21 cellular contexts compared by ENCODE assay signal in the genomic region with DNA sequence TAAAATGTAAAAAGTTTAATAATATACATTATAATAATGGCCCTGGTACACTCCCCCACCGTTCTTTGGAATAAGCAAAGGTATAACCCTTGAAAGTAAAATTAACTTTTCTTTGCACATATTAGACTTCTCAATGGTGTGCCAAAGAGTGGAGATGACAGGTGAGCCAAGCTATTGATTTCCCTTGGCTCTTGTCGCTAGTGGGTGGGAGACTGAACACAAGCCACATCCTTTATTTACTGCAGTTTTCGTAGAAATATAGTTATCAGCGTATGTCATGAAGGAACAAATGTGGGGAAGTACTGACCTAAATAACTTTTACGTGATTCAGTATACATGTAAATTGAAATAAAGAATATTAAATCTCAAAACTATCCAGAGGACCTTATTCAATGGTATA.
A peak's percentile ranks its signal among the peaks of the same experiment; 100 is the strongest.
DNase-seq lines count a peak whose midpoint lies in the region; ATAC-seq and TF ChIP-seq lines count a peak whose summit lies in the region.
"Had no signal": no experiment of that assay in that cellular context is flagged by ENCODE, and none has a peak within 500 bp of the region (broad histone marks: within the 10 kb centered on the region; RNA-seq: fewer than 3 reads in every experiment).

No MANE protein-coding gene starts in this region.

- H3K27ac Mint-ChIP-seq in activated T-cell treated with anti-CD3 and anti-CD28 coated beads, Interleukin-2, amount 50 U/mL, for 72 hours = peak overlapping the region; percentile 44
- peak overlapping the region; percentile 79 for H3K27ac Mint-ChIP-seq in activated T-helper 17 cell treated with anti-CD3 and anti-CD28 coated beads, Interleukin-2, amount 50 U/mL, for 72 hours
- H3K27ac Mint-ChIP-seq in HFFc6 = no peak overlapping the region
- H3K27ac Mint-ChIP-seq: dendritic cell treated with granulocyte-macrophage colony-stimulating factor and Interleukin-4, amounts not matched to agents 40 ng/mL and 50 ng/mL, for 4 days; nephron progenitor cell had no signal

- H3K27ac ChIP-seq in psoas muscle (peak overlapping the region; percentile 62), ovary (no peak overlapping the region)
- H3K27ac ChIP-seq: esophagus squamous epithelium, lower lobe of right lung, PC-9 had no signal

- no peaks in the 10 kb centered on the region for H3K27me3 Mint-ChIP-seq in activated T-cell treated with anti-CD3 and anti-CD28 coated beads, Interleukin-2, amount 50 U/mL, for 72 hours (ENCODE audit: low read depth)
- no peaks in the 10 kb centered on the region for H3K27me3 Mint-ChIP-seq in activated T-helper 17 cell treated with anti-CD3 and anti-CD28 coated beads, Interleukin-2, amount 50 U/mL, for 72 hours
- H3K27me3 Mint-ChIP-seq in HFFc6 (ENCODE audit: insufficient read depth) = no peaks in the 10 kb centered on the region
- H3K27me3 Mint-ChIP-seq: dendritic cell treated with granulocyte-macrophage colony-stimulating factor and Interleukin-4, amounts not matched to agents 40 ng/mL and 50 ng/mL, for 4 days had no signal

- H3K4me1 ChIP-seq in psoas muscle (peaks cover 49% of the 10 kb centered on the region), ovary (ENCODE audit: insufficient read depth) (no peaks in the 10 kb centered on the region)

- peaks cover 3% of the 10 kb centered on the region in 2 donors for H3K9me3 Mint-ChIP-seq in activated T-cell treated with anti-CD3 and anti-CD28 coated beads, Interleukin-2, amount 50 U/mL, for 72 hours
- peaks cover 5% of the 10 kb centered on the region for H3K9me3 Mint-ChIP-seq in activated T-helper 17 cell treated with anti-CD3 and anti-CD28 coated beads, Interleukin-2, amount 50 U/mL, for 72 hours
- H3K9me3 Mint-ChIP-seq in HFFc6 = no peaks in the 10 kb centered on the region
- H3K9me3 Mint-ChIP-seq: dendritic cell treated with granulocyte-macrophage colony-stimulating factor and Interleukin-4, amounts not matched to agents 40 ng/mL and 50 ng/mL, for 4 days; nephron progenitor cell had no signal

- intact Hi-C loops in psoas muscle (cut with DNase I) (no loop called here), ovary (cut with DNase I) (loop anchor here in 1 of 4 donors (10.0 kb wide), 1 partner anchor 97 kb away; no protein-coding TSS in a partner anchor)

- WGBS in psoas muscle, 3 donors = 82 to 97% (median 84%) methylated on average over 5 of the region's 5 CpGs
- 91 to 97% (median 93%) methylated on average over 5 of the region's 5 CpGs for WGBS in ovary, 3 donors

- TF ChIP-seq CTCF in psoas muscle (IDR thresholded peaks at IDR 0.05) (no peak), ovary (IDR thresholded peaks at IDR 0.05) (no peak), HFFc6 (IDR thresholded peaks at IDR 0.05) (no peak)

- H3K4me3 ChIP-seq in psoas muscle (no peak overlapping the region), ovary (no peak overlapping the region)
- H3K4me3 ChIP-seq: esophagus squamous epithelium, lower lobe of right lung, PC-9 had no signal

- peak overlapping the region in 1 of 2 donors; percentile 34 for H3K4me3 Mint-ChIP-seq in activated T-cell treated with anti-CD3 and anti-CD28 coated beads, Interleukin-2, amount 50 U/mL, for 72 hours
- H3K4me3 Mint-ChIP-seq in activated T-helper 17 cell treated with anti-CD3 and anti-CD28 coated beads, Interleukin-2, amount 50 U/mL, for 72 hours = peak overlapping the region; percentile 55
- no peak overlapping the region for H3K4me3 Mint-ChIP-seq in HFFc6
- H3K4me3 Mint-ChIP-seq: dendritic cell treated with granulocyte-macrophage colony-stimulating factor and Interleukin-4, amounts not matched to agents 40 ng/mL and 50 ng/mL, for 4 days; nephron progenitor cell had no signal

- no peaks in the 10 kb centered on the region for H3K27me3 ChIP-seq in psoas muscle (ENCODE audit: insufficient read depth in 3 of 3, low read length in 2 of 3)
- H3K27me3 ChIP-seq in ovary = no peaks in the 10 kb centered on the region
- H3K27me3 ChIP-seq: esophagus squamous epithelium had no signal

- H3K9me3 ChIP-seq in psoas muscle (no peaks in the 10 kb centered on the region), ovary (no peaks in the 10 kb centered on the region)
- H3K9me3 ChIP-seq: esophagus squamous epithelium, lower lobe of right lung had no signal

- no peak for TF ChIP-seq POLR2A in ovary (IDR thresholded peaks at IDR 0.05)

- H3K36me3 Mint-ChIP-seq in activated T-cell treated with anti-CD3 and anti-CD28 coated beads, Interleukin-2, amount 50 U/mL, for 72 hours (ENCODE audit: insufficient read depth in 2 of 2) = peaks cover 0 to 3% of the 10 kb centered on the region in 2 donors
- H3K36me3 Mint-ChIP-seq in activated T-helper 17 cell treated with anti-CD3 and anti-CD28 coated beads, Interleukin-2, amount 50 U/mL, for 72 hours (ENCODE audit: low read depth) = no peaks in the 10 kb centered on the region
- no peaks in the 10 kb centered on the region for H3K36me3 Mint-ChIP-seq in HFFc6 (ENCODE audit: low read depth)

- no peak for TF ChIP-seq EP300 in ovary (IDR thresholded peaks at IDR 0.05)

- H3K36me3 ChIP-seq in psoas muscle (ENCODE audit: insufficient read depth in 1 of 2, low read depth in 1 of 2) (no peaks in the 10 kb centered on the region), ovary (no peaks in the 10 kb centered on the region)
- H3K36me3 ChIP-seq: esophagus squamous epithelium, lower lobe of right lung had no signal

- H3K4me1 Mint-ChIP-seq in activated T-cell treated with anti-CD3 and anti-CD28 coated beads, Interleukin-2, amount 50 U/mL, for 72 hours (ENCODE audit: low read depth) = peaks cover 47% of the 10 kb centered on the region
- peaks cover 29% of the 10 kb centered on the region for H3K4me1 Mint-ChIP-seq in activated T-helper 17 cell treated with anti-CD3 and anti-CD28 coated beads, Interleukin-2, amount 50 U/mL, for 72 hours
- H3K4me1 Mint-ChIP-seq in HFFc6 (ENCODE audit: low read depth) = peaks cover 12% of the 10 kb centered on the region

- no peak for ATAC-seq in activated T-cell treated with anti-CD3 and anti-CD28 coated beads, Interleukin-2, amount 50 U/mL, for 72 hours (replicated peaks in 1 of 2)
- peak; percentile 42 for ATAC-seq in activated T-helper 17 cell treated with anti-CD3 and anti-CD28 coated beads, Interleukin-2, amount 50 U/mL, for 72 hours (replicated peaks)
- ATAC-seq in psoas muscle = no peak
- ATAC-seq: lower lobe of right lung, Right ventricle myocardium inferior had no signal

- DNase-seq in activated T-cell treated with anti-CD3 and anti-CD28 coated beads, Interleukin-2, amount 50 U/mL, for 72 hours = no peak
- no peak for DNase-seq in activated T-cell treated with anti-CD3 and anti-CD28 coated beads, Interleukin-2, amount 50 U/mL, for 1 hour
- peak; percentile 35 for DNase-seq in OCI-M1 (lab: John Stamatoyannopoulos, UW)
- DNase-seq in psoas muscle = no peak
- no peak for DNase-seq in ovary
- no peak for DNase-seq in HFFc6
- DNase-seq in stimulated activated CD4-positive, alpha-beta T cell treated with anti-CD3 and anti-CD28 coated beads, Interleukin-2, amount 100 ng/mL, for 48 hours = no peak
- DNase-seq: activated CD4-positive, alpha-beta T cell treated with anti-CD3 and anti-CD28 coated beads, Interleukin-2, amount 50 U/mL, for 1 hour; activated effector memory CD4-positive, alpha-beta T cell treated with Interleukin-2 at 50 U/mL for 16 hours; esophagus squamous epithelium; foreskin melanocyte; lower lobe of right lung; midbrain; NCI-H146; NCI-H345; NCI-H69; nephron progenitor cell; PC-9 had no signal
